Comparison of ENCODE assay signal across 15 cellular contexts in genomic region chr14:100203962-100204834, GRCh38. TPM values are rescaled to one million over a fixed set of nuclear protein-coding genes. Genes with fewer than 3 reads are reported as not detected.
DNase-seq lines count a peak whose midpoint lies in the region; ATAC-seq, FAIRE-seq and TF ChIP-seq lines count a peak whose summit lies in the region.
"Had no signal": no experiment of that assay in that cellular context is flagged by ENCODE, and none has a peak within 500 bp of the region (broad histone marks: within the 10 kb centered on the region; RNA-seq: fewer than 3 reads in every experiment).

No MANE protein-coding gene starts in this region.

- CTCF ChIA-PET in HEK293 (lab: Yijun Ruan, JAX) = interaction anchor here (0.6 to 5.1 kb wide), 2 partner anchors 11 to 231 kb away, joined by 3 to 32 read pairs; no protein-coding TSS in a partner anchor

- peak; percentile 4 to 75 for TF ChIP-seq POLR2A in adrenal gland (IDR thresholded peaks at IDR 0.05)
- TF ChIP-seq POLR2A in gastroesophageal sphincter (IDR thresholded peaks at IDR 0.05) = no peak

- no peaks in the 10 kb centered on the region for H3K36me3 ChIP-seq in HEK293 (ENCODE audit: control insufficient read depth in 2 of 2, insufficient read depth in 1 of 2, low read length in 2 of 2)
- no peaks in the 10 kb centered on the region for H3K36me3 ChIP-seq in adrenal gland (replicated peaks in 1 of 2)
- H3K36me3 ChIP-seq in gastroesophageal sphincter = no peaks in the 10 kb centered on the region
- H3K36me3 ChIP-seq in pancreas = no peaks in the 10 kb centered on the region
- H3K36me3 ChIP-seq: colonic mucosa had no signal

- no peaks in the 10 kb centered on the region for H3K9me3 ChIP-seq in HEK293 (ENCODE audit: control insufficient read depth, insufficient read depth, low read depth, low read length)
- no peaks in the 10 kb centered on the region for H3K9me3 ChIP-seq in adrenal gland (replicated peaks in 1 of 3)
- no peaks in the 10 kb centered on the region for H3K9me3 ChIP-seq in gastroesophageal sphincter
- H3K9me3 ChIP-seq in pancreas = no peaks in the 10 kb centered on the region
- H3K9me3 ChIP-seq: colonic mucosa had no signal

- no peaks in the 10 kb centered on the region for H3K4me1 ChIP-seq in HEK293 (ENCODE audit: control insufficient read depth, insufficient read depth, low read length)
- H3K4me1 ChIP-seq in adrenal gland (replicated peaks in 1 of 2) = peaks cover 7 to 14% of the 10 kb centered on the region in 2 donors
- no peaks in the 10 kb centered on the region for H3K4me1 ChIP-seq in gastroesophageal sphincter
- peaks cover 0 to 14% (median 0%) of the 10 kb centered on the region in 3 donors for H3K4me1 ChIP-seq in pancreas
- H3K4me1 ChIP-seq: colonic mucosa had no signal

- FAIRE-seq in pancreas (lab: Jason Lieb, UNC) = no peak
- FAIRE-seq: TTC549 had no signal

- no peak for TF ChIP-seq EP300 in gastroesophageal sphincter (IDR thresholded peaks at IDR 0.05)

- H3K27ac ChIP-seq in HEK293 (ENCODE audit: extremely low read depth, low read depth, low read length) (no peak overlapping the region), adrenal gland (peak overlapping the region; percentile 53 to 82 (median 67)), gastroesophageal sphincter (peak overlapping the region in 3 of 4 donors; percentile 3 to 45 (median 43)), pancreas (peak overlapping the region in 3 of 4 donors; percentile 11 to 71 (median 40)), dorsolateral prefrontal cortex (no peak overlapping the region)
- H3K27ac ChIP-seq: colonic mucosa had no signal

- 43 to 54% (median 46%) methylated on average over 3 to 4 of the region's 4 CpGs for WGBS in adrenal gland, 4 donors
- 24 to 37% methylated on average over 2 to 4 of the region's 4 CpGs for WGBS in gastroesophageal sphincter (ENCODE audit: low coverage in 1 of 2), 2 donors
- WGBS in pancreas, 2 donors = 30 to 36% methylated on average over 4 of the region's 4 CpGs

- ATAC-seq in gastroesophageal sphincter (no peak), pancreas (peak; percentile 88 to 93 (median 90))

- H3K4me3 ChIP-seq in HEK293 (ENCODE audit: low read depth, low read length) (no peak overlapping the region), adrenal gland (no peak overlapping the region), gastroesophageal sphincter (no peak overlapping the region), pancreas (no peak overlapping the region), dorsolateral prefrontal cortex (no peak overlapping the region)
- H3K4me3 ChIP-seq: colonic mucosa had no signal

- TF ChIP-seq CTCF in HEK293 (tag by site-specific recombination; IDR thresholded peaks at IDR 0.05) (no peak), adrenal gland (IDR thresholded peaks at IDR 0.05) (no peak), gastroesophageal sphincter (IDR thresholded peaks at IDR 0.05) (no peak), pancreas (IDR thresholded peaks at IDR 0.05) (no peak), dorsolateral prefrontal cortex (IDR thresholded peaks at IDR 0.05 in 54 of 56, conservative IDR thresholded peaks at IDR 0.05 in 2 of 56; ENCODE audit: low read depth in 1 of 56, partially characterized antibody in 56 of 56) (no peak)

- peak; percentile 58 to 90 (median 88) for DNase-seq in adrenal gland
- peak in 3 of 6 donors; percentile 18 to 64 (median 54) for DNase-seq in pancreas
- DNase-seq in NCI-H1694 (lab: John Stamatoyannopoulos, UW) = no peak
- DNase-seq in posterior vena cava (ENCODE audit: low spot score) = no peak
- DNase-seq in dorsolateral prefrontal cortex = no peak
- no peak for DNase-seq in NCI-H2029 (lab: John Stamatoyannopoulos, UW)
- DNase-seq: activated CD4-positive, alpha-beta memory T cell treated with anti-CD3 and anti-CD28 coated beads, Interleukin-2, amount 10 ng/mL, durations not matched to agents 7 days and 5 days; colonic mucosa; DMS79; NCI-H1436 treated with DMSO at 0.1 percent for 48 hours; NCI-H446 treated with DMSO at 0.1 percent for 48 hours had no signal

- intact Hi-C loops in adrenal gland (cut with DNase I) (no loop called here), pancreas (cut with DNase I) (no loop called here), posterior vena cava (cut with DNase I) (no loop called here), dorsolateral prefrontal cortex (cut with DNase I) (no loop called here)

- POLR2A ChIA-PET in HEK293 (lab: Yijun Ruan, JAX) = no interaction called here

- H3K27me3 ChIP-seq in adrenal gland (no peaks in the 10 kb centered on the region), gastroesophageal sphincter (no peaks in the 10 kb centered on the region), pancreas (no peaks in the 10 kb centered on the region), dorsolateral prefrontal cortex (no peaks in the 10 kb centered on the region)
- H3K27me3 ChIP-seq: colonic mucosa had no signal

TF ChIP-seq in HEK293, 187 proteins besides CTCF, POLR2A, EP300 and RAD21:
- TF ChIP-seq PATZ1 (tag by site-specific recombination; IDR thresholded peaks at IDR 0.05) = no peak
- peak; percentile 62 for TF ChIP-seq ZBTB17 (tag by site-specific recombination; IDR thresholded peaks at IDR 0.05)
- TF ChIP-seq ZNF621 (tag by site-specific recombination; IDR thresholded peaks at IDR 0.05) = no peak
- TF ChIP-seq ZBTB21 (tag by site-specific recombination; IDR thresholded peaks at IDR 0.05) = no peak
- no peak for TF ChIP-seq ZNF623 (tag by site-specific recombination; IDR thresholded peaks at IDR 0.05)
- TF ChIP-seq ZNF121 (tag by site-specific recombination; IDR thresholded peaks at IDR 0.05) = peak; percentile 86
- no peak for TF ChIP-seq TSHZ1 (tag by site-specific recombination; IDR thresholded peaks at IDR 0.05; ENCODE audit: borderline replicate concordance)
- no peak for TF ChIP-seq ZNF596 (tag by site-specific recombination; IDR thresholded peaks at IDR 0.05)
TF ChIP-seq in HEK293: peak in this region for 2.

RNA-seq across cellular contexts. Expression of gene YY1, which starts 34.7 kb away (rescaled TPM):
- 10 to 100 TPM; 44.3 to 79.7 (median 57.4) TPM for total RNA-seq in adrenal gland
- polyA plus RNA-seq in adrenal gland = 10 to 100 TPM; 20.1 to 57.3 (median 32.7) TPM
- total RNA-seq in gastroesophageal sphincter = 10 to 100 TPM; 55.1 to 76.3 (median 62.5) TPM
- total RNA-seq in pancreas = 10 to 100 TPM; 18.6 to 38.7 (median 26.4) TPM
- 10 to 100 TPM; 10.5 to 17.8 TPM for polyA plus RNA-seq in pancreas
- total RNA-seq in posterior vena cava = 10 to 100 TPM; 41.4 to 46.2 TPM
- total RNA-seq in dorsolateral prefrontal cortex = 10 to 100 TPM; 40.9 to 68.9 (median 52.3) TPM

RNA-seq across cellular contexts. Expression of gene DEGS2, which starts 44.8 kb away (rescaled TPM):
- total RNA-seq in adrenal gland = under 1 TPM in 6 of 8 donors, not detected in 2; 0.10 to 0.69 (median 0.22) TPM
- under 1 TPM in 2 of 3 donors, not detected in 1; 0.32 to 0.47 TPM for polyA plus RNA-seq in adrenal gland
- total RNA-seq in gastroesophageal sphincter = under 1 TPM; 0.16 to 0.94 (median 0.68) TPM
- total RNA-seq in pancreas = 1 to 10 TPM; 2.8 to 7.3 (median 5.3) TPM
- 1 to 10 TPM; 1.9 to 3.9 TPM for polyA plus RNA-seq in pancreas
- 1 to 10 TPM in 1 of 2 donors, under 1 TPM in 1; 0.10 to 1.2 TPM for total RNA-seq in posterior vena cava
- 10 to 100 TPM in 32 of 120 experiments, 1 to 10 TPM in 88; 2.3 to 20.6 (median 7.7) TPM for total RNA-seq in dorsolateral prefrontal cortex
- total RNA-seq: LHCN-M2 had no signal

Comparison
In these comparisons a context has a peak if more than half of its experiments do, and no peak if none do; other contexts are left out.
1. H3K27ac ChIP-seq: peak in adrenal gland (5 of 5), gastroesophageal sphincter (3 of 4) and pancreas (3 of 4); none in HEK293 (single experiment) and dorsolateral prefrontal cortex (0 of 59).
2. DNase-seq: peak in adrenal gland (7 of 7); none in NCI-H1694 (single experiment), posterior vena cava (single experiment), dorsolateral prefrontal cortex (0 of 10) and NCI-H2029 (single experiment).
3. POLR2A ChIP-seq: peak in adrenal gland (2 of 2); none in gastroesophageal sphincter (0 of 2).